ENCODE assay signal across 35 cellular contexts in genomic region chr10:74778436-74779094, GRCh38.
"Had no signal": no experiment of that assay in that cellular context is flagged by ENCODE, and none has a peak within 500 bp of the region (broad histone marks: within the 10 kb centered on the region; RNA-seq: fewer than 3 reads in every experiment).

No MANE protein-coding gene starts in this region.

- H3K4me3 Mint-ChIP-seq: activated CD4-positive, alpha-beta memory T cell treated with anti-CD3 and anti-CD28 coated beads for 36 hours; activated CD4-positive, alpha-beta T cell treated with anti-CD3 and anti-CD28 coated beads, Interleukin-2, amount 10 ng/mL, durations not matched to agents 24 days and 14 days; activated naive CD4-positive, alpha-beta T cell treated with anti-CD3 and anti-CD28 coated beads for 36 hours; activated naive CD8-positive, alpha-beta T cell treated with anti-CD3 and anti-CD28 coated beads for 36 hours; activated T-helper 1 cell treated with anti-CD3 and anti-CD28 coated beads, Interleukin-12 subunit alpha, Interleukin-12 subunit beta, Interleukin-2, Interleukin-4 antibody, amounts not matched to agents 30 ng/mL and 10 ng/mL and 1 ng/mL, durations not matched to agents 14 hours and 24 hours and 36 hours; mesothelial cell of epicardium; naive B cell; neural crest cell; stimulated activated naive B cell treated with anti-CD40 and anti-IgM and Interleukin-4, amounts not matched to agents 10 μg/mL and 1 μg/mL and 100 μg/mL, for 72 hours had no signal

- H3K36me3 ChIP-seq: adrenal gland, cardiac muscle cell, gastroesophageal sphincter, sigmoid colon, stomach, tibial artery, upper lobe of right lung had no signal

- H3K27ac ChIP-seq: adrenal gland, body of pancreas, cardiac muscle cell, coronary artery, dorsolateral prefrontal cortex, gastroesophageal sphincter, sigmoid colon, stomach, tibial artery, upper lobe of right lung had no signal

- H3K9me3 ChIP-seq: body of pancreas, sigmoid colon, upper lobe of right lung had no signal

- DNase-seq: activated CD4-positive, alpha-beta memory T cell treated with anti-CD3 and anti-CD28 coated beads for 36 hours; activated CD4-positive, alpha-beta T cell treated with anti-CD3 and anti-CD28 coated beads, Interleukin-2, amount 10 ng/mL, durations not matched to agents 24 days and 14 days; activated CD4-positive, CD25-positive, alpha-beta regulatory T cell treated with anti-CD3 and anti-CD28 coated beads, Interleukin-2, amount 50 U/mL, for 72 hours; activated CD8-positive, alpha-beta memory T cell treated with anti-CD3 and anti-CD28 coated beads, Interleukin-2, amount 50 U/mL, for 4 hours; activated effector memory CD4-positive, alpha-beta T cell treated with anti-CD3 and anti-CD28 coated beads, Interleukin-2, amount 50 U/mL, for 16 hours; activated naive CD4-positive, alpha-beta T cell treated with anti-CD3 and anti-CD28 coated beads for 36 hours; activated naive CD8-positive, alpha-beta T cell treated with anti-CD3 and anti-CD28 coated beads for 36 hours; activated T-cell treated with anti-CD3 and anti-CD28 coated beads, Interleukin-2, amount 50 U/mL, for 1 hour; adrenal gland; aorta; cerebellar nuclear complex; dorsolateral prefrontal cortex; effector memory CD4-positive, alpha-beta T cell; head of caudate nucleus; hippocampal formation; left cardiac atrium; mammary epithelial cell; naive B cell; posterior cingulate gyrus; sigmoid colon; small intestine; stimulated activated CD4-positive, alpha-beta T cell treated with anti-CD3 and anti-CD28 coated beads, Interleukin-4, amount 100 ng/mL, for 24 hours; stimulated activated naive B cell treated with anti-CD40 and anti-IgM and Interleukin-4, amounts not matched to agents 10 μg/mL and 1 μg/mL and 100 μg/mL, for 72 hours; stomach; T-helper 2 cell; tibial artery; upper lobe of right lung had no signal

- H3K27ac Mint-ChIP-seq: activated CD4-positive, alpha-beta memory T cell treated with anti-CD3 and anti-CD28 coated beads for 36 hours; activated CD4-positive, alpha-beta T cell treated with anti-CD3 and anti-CD28 coated beads, Interleukin-2, amount 10 ng/mL, durations not matched to agents 24 days and 14 days; activated naive CD4-positive, alpha-beta T cell treated with anti-CD3 and anti-CD28 coated beads for 36 hours; activated naive CD8-positive, alpha-beta T cell treated with anti-CD3 and anti-CD28 coated beads for 36 hours; activated T-helper 1 cell treated with anti-CD3 and anti-CD28 coated beads, Interleukin-12 subunit alpha, Interleukin-12 subunit beta, Interleukin-2, Interleukin-4 antibody, amounts not matched to agents 30 ng/mL and 10 ng/mL and 1 ng/mL, durations not matched to agents 14 hours and 24 hours and 36 hours; mesothelial cell of epicardium; stimulated activated naive B cell treated with anti-CD40 and anti-IgM and Interleukin-4, amounts not matched to agents 10 μg/mL and 1 μg/mL and 100 μg/mL, for 72 hours had no signal

- H3K4me3 ChIP-seq: adrenal gland, body of pancreas, cardiac muscle cell, coronary artery, dorsolateral prefrontal cortex, gastroesophageal sphincter, sigmoid colon, stomach, tibial artery, upper lobe of right lung had no signal

- H3K4me1 Mint-ChIP-seq: activated CD4-positive, alpha-beta T cell treated with anti-CD3 and anti-CD28 coated beads, Interleukin-2, amount 10 ng/mL, durations not matched to agents 24 days and 14 days; activated naive CD8-positive, alpha-beta T cell treated with anti-CD3 and anti-CD28 coated beads for 36 hours; mesothelial cell of epicardium; naive B cell; neural crest cell; stimulated activated naive B cell treated with anti-CD40 and anti-IgM and Interleukin-4, amounts not matched to agents 10 μg/mL and 1 μg/mL and 100 μg/mL, for 72 hours had no signal

- ATAC-seq: body of pancreas; gastroesophageal sphincter; left cardiac atrium; stimulated activated naive B cell treated with anti-CD40 and anti-IgM and Interleukin-4, amounts not matched to agents 10 μg/mL and 1 μg/mL and 100 μg/mL, for 72 hours; upper lobe of right lung had no signal

- H3K27me3 Mint-ChIP-seq: activated CD4-positive, alpha-beta T cell treated with anti-CD3 and anti-CD28 coated beads, Interleukin-2, amount 10 ng/mL, durations not matched to agents 24 days and 14 days; activated naive CD8-positive, alpha-beta T cell treated with anti-CD3 and anti-CD28 coated beads for 36 hours had no signal

- H3K27me3 ChIP-seq: adrenal gland, body of pancreas, cardiac muscle cell, dorsolateral prefrontal cortex, gastroesophageal sphincter, sigmoid colon, stomach, tibial artery, upper lobe of right lung had no signal

- H3K4me1 ChIP-seq: adrenal gland, gastroesophageal sphincter, stomach, tibial artery, upper lobe of right lung had no signal

- FAIRE-seq: keratinocyte, small intestine had no signal
